18 cellular contexts compared by ENCODE assay signal in genomic region chr17:77054926-77055325, GRCh38.
DNase-seq lines count a peak whose midpoint lies in the region; ATAC-seq lines count a peak whose summit lies in the region.
"Had no signal": no experiment of that assay in that cellular context is flagged by ENCODE, and none has a peak within 500 bp of the region (broad histone marks: within the 10 kb centered on the region; RNA-seq: fewer than 3 reads in every experiment).

No MANE protein-coding gene starts in this region.

- H3K9me3 ChIP-seq in BLaER1 treated with 17β-estradiol and CSF1 and Interleukin-3, amounts not matched to agents 10 nM and 100 nM (replicated peaks in 1 of 11): no peaks in the 10 kb centered on the region
- H3K9me3 ChIP-seq: thyroid gland had no signal

- no peak overlapping the region for H3K9ac ChIP-seq in BLaER1 treated with 17β-estradiol and CSF1 and Interleukin-3, amounts not matched to agents 10 nM and 100 nM

- H3K36me3 ChIP-seq in BLaER1 treated with 17β-estradiol and CSF1 and Interleukin-3, amounts not matched to agents 10 nM and 100 nM: no peaks in the 10 kb centered on the region
- H3K36me3 ChIP-seq: thyroid gland had no signal

- peaks cover 12 to 70% (median 68%) of the 10 kb centered on the region in 10 experiments for H3K4me1 ChIP-seq in BLaER1 treated with 17β-estradiol and CSF1 and Interleukin-3, amounts not matched to agents 10 nM and 100 nM
- H3K4me1 ChIP-seq: thyroid gland had no signal

- H3K4me2 ChIP-seq in BLaER1 treated with 17β-estradiol and CSF1 and Interleukin-3, amounts not matched to agents 10 nM and 100 nM: peak overlapping the region in 8 of 11 experiments; percentile 87 to 97 (median 92); a peak in 15 of 22 replicates

- peaks cover 0 to 42% (median 0%) of the 10 kb centered on the region in 11 experiments; a peak in 5 of 22 replicates for H3K27me3 ChIP-seq in BLaER1 treated with 17β-estradiol and CSF1 and Interleukin-3, amounts not matched to agents 10 nM and 100 nM
- H3K27me3 ChIP-seq: thyroid gland had no signal

- H4K20me1 ChIP-seq in BLaER1 treated with 17β-estradiol and CSF1 and Interleukin-3, amounts not matched to agents 10 nM and 100 nM: peaks cover 0 to 7% (median 0%) of the 10 kb centered on the region in 11 experiments; a peak in 1 of 22 replicates

- no peak overlapping the region for H3K27ac ChIP-seq in BLaER1 treated with 17β-estradiol and CSF1 and Interleukin-3, amounts not matched to agents 10 nM and 100 nM
- H3K27ac ChIP-seq: thyroid gland had no signal

- ATAC-seq in HG02870 (IDR thresholded peaks at IDR 0.05; ENCODE audit: unreplicated experiment): no peak
- ATAC-seq: CD8-positive, alpha-beta T cell; left cardiac atrium had no signal

- peak; percentile 5 for DNase-seq in M059J (ENCODE audit: low read depth)
- peak; percentile 93 for DNase-seq in NCI-H69 (lab: John Stamatoyannopoulos, UW)
- DNase-seq in islet precursor cell: peak; percentile 98
- DNase-seq in GF-D8 (lab: John Stamatoyannopoulos, UW): no peak
- DNase-seq in NCI-H774 (lab: John Stamatoyannopoulos, UW): no peak
- no peak for DNase-seq in pons (ENCODE audit: low spot score)
- DNase-seq: activated CD4-positive, alpha-beta T cell treated with anti-CD3 and anti-CD28 coated beads, Interleukin-2, amount 50 U/mL, for 1 hour; activated CD8-positive, alpha-beta memory T cell treated with anti-CD3 and anti-CD28 coated beads, Interleukin-2, amount 50 U/mL, for 48 hours; activated effector memory CD4-positive, alpha-beta T cell treated with Interleukin-2 at 50 U/mL for 16 hours; CD8-positive, alpha-beta T cell; DND-41; left cardiac atrium; NCI-H446 treated with DMSO at 0.1 percent for 48 hours; Right ventricle myocardium superior; stimulated activated naive CD4-positive, alpha-beta T cell; thyroid gland had no signal

- H3K4me3 ChIP-seq in BLaER1 treated with 17β-estradiol and CSF1 and Interleukin-3, amounts not matched to agents 10 nM and 100 nM: no peak overlapping the region
- H3K4me3 ChIP-seq: thyroid gland had no signal

Comparison
In these comparisons a context has a peak if more than half of its experiments do, and no peak if none do; other contexts are left out.
1. DNase-seq: peak in M059J (single experiment), NCI-H69 (single experiment) and islet precursor cell (single experiment); none in GF-D8 (single experiment), NCI-H774 (single experiment) and pons (single experiment).